ENCODE assay signal across 8 cellular contexts in genomic region chr12:116880213-116880816, GRCh38. TPM values are rescaled to one million over a fixed set of nuclear protein-coding genes. Genes with fewer than 3 reads are reported as not detected.
DNase-seq lines count a peak whose midpoint lies in the region; ATAC-seq, FAIRE-seq and TF ChIP-seq lines count a peak whose summit lies in the region.

No MANE protein-coding gene starts in this region.

- no peak for TF ChIP-seq RAD21 in K562 (CRISPR knock-in tag; conservative IDR thresholded peaks at IDR 0.05 in 1 of 2, IDR thresholded peaks at IDR 0.05 in 1 of 2)

- CTCF ChIA-PET in CD8-positive, alpha-beta T cell (lab: Charles Lee): interaction anchor here (0.6 kb wide), 1 partner anchor 23 kb away, joined by 3 read pairs; no protein-coding TSS in a partner anchor
- CTCF ChIA-PET in K562 (lab: Yijun Ruan, JAX; ENCODE audit: low intra/inter-chr PET ratio): no interaction called here

- no peaks in the 10 kb centered on the region for H3K9me3 ChIP-seq in CD8-positive, alpha-beta T cell (ENCODE audit: low read length)
- H3K9me3 ChIP-seq in K562 (replicated peaks; ENCODE audit: control insufficient read depth, insufficient read depth, low read depth, low read length): no peaks in the 10 kb centered on the region

- H3K4me1 ChIP-seq in CD8-positive, alpha-beta T cell (ENCODE audit: insufficient read depth, low read length): peaks cover 37% of the 10 kb centered on the region
- H3K4me1 ChIP-seq in K562 (replicated peaks in 1 of 2; ENCODE audit: control insufficient read depth in 2 of 2, insufficient read depth in 2 of 2, low read length in 2 of 2): peaks cover 0 to 29% of the 10 kb centered on the region in 2 experiments; a peak in 3 of 5 replicates

- no peak overlapping the region for H2AFZ ChIP-seq in K562 (ENCODE audit: low read depth, low read length)

- no peaks in the 10 kb centered on the region for H3K79me2 ChIP-seq in K562 (ENCODE audit: control insufficient read depth, insufficient read depth, low read length)

- 26% methylated on average over 21 of the region's 21 CpGs for WGBS in K562 (ENCODE audit: insufficient coverage, low coverage, missing lambda C conversion rate)

- no peak overlapping the region for H3K9ac ChIP-seq in K562 (ENCODE audit: insufficient read depth in 1 of 2, low read depth in 2 of 2, low read length in 2 of 2)

- peaks cover 6% of the 10 kb centered on the region; the same call in 1 of the 2 replicates for H4K20me1 ChIP-seq in K562 (replicated peaks; ENCODE audit: control insufficient read depth, insufficient read depth, low read length)

- in situ Hi-C loops in K562 (cut with MboI): no loop called here

- no peaks in the 10 kb centered on the region for H3K9me3 Mint-ChIP-seq in CD8-positive, alpha-beta T cell
- H3K9me3 Mint-ChIP-seq in naive B cell: no peaks in the 10 kb centered on the region

- no peaks in the 10 kb centered on the region for H3K36me3 ChIP-seq in CD8-positive, alpha-beta T cell (ENCODE audit: insufficient read depth, low read length)
- H3K36me3 ChIP-seq in K562 (ENCODE audit: control insufficient read depth, insufficient read depth, low read length): no peaks in the 10 kb centered on the region

- no peak for TF ChIP-seq EP300 in K562 (IDR thresholded peaks at IDR 0.05; ENCODE audit: low read length)

- POLR2A ChIA-PET in CD8-positive, alpha-beta T cell (lab: Charles Lee): no interaction called here
- POLR2A ChIA-PET in K562 (lab: Yijun Ruan, JAX): interaction anchor here (0.6 to 0.7 kb wide), 2 partner anchors 20 to 102 kb away, joined by 3 read pairs; no protein-coding TSS in a partner anchor

- H3K4me3 Mint-ChIP-seq in CD8-positive, alpha-beta T cell: peak overlapping the region; percentile 78
- H3K4me3 Mint-ChIP-seq in naive B cell: peak overlapping the region; percentile 83 to 95 (median 92)

- no TSS peak for BruUV-seq in K562 (replicated peaks; lab: Mats Ljungman, UMichigan)

- ATAC-seq in CD8-positive, alpha-beta T cell: no peak
- peak; percentile 24 for ATAC-seq in HG03354 (IDR thresholded peaks at IDR 0.05; ENCODE audit: poor library complexity, severe bottlenecking, unreplicated experiment)
- ATAC-seq in K562: no peak
- no peak for ATAC-seq in naive B cell (ENCODE audit: low read depth in 2 of 2)
- no peak for ATAC-seq in HG02884 (IDR thresholded peaks at IDR 0.05; ENCODE audit: unreplicated experiment)

- H3K4me1 Mint-ChIP-seq in CD8-positive, alpha-beta T cell (ENCODE audit: low read depth): peaks cover 33% of the 10 kb centered on the region
- peaks cover 39 to 50% (median 41%) of the 10 kb centered on the region in 3 donors for H3K4me1 Mint-ChIP-seq in naive B cell

- no peak for DNase-seq in CD8-positive, alpha-beta T cell
- no peak for DNase-seq in K562 (ENCODE audit: extremely low read depth in 1 of 4, low spot score in 3 of 4)
- DNase-seq in naive B cell: no peak
- DNase-seq in NCI-H2081 (lab: John Stamatoyannopoulos, UW): no peak
- no peak for DNase-seq in kidney glomerular epithelial cell (lab: John Stamatoyannopoulos, UW)
- DNase-seq in effector CD8-positive, alpha-beta T cell (lab: John Stamatoyannopoulos, UW): no peak

- no peak overlapping the region for H3K27ac Mint-ChIP-seq in CD8-positive, alpha-beta T cell
- peak overlapping the region; percentile 6 to 90 (median 83) for H3K27ac Mint-ChIP-seq in naive B cell

- peak overlapping the region; percentile 35 for H3K4me3 ChIP-seq in CD8-positive, alpha-beta T cell (ENCODE audit: low read depth, low read length)
- H3K4me3 ChIP-seq in K562: peak overlapping the region; percentile 26; the same call in 1 of the 2 replicates

- H3K36me3 Mint-ChIP-seq in CD8-positive, alpha-beta T cell: no peaks in the 10 kb centered on the region
- H3K36me3 Mint-ChIP-seq in naive B cell: peaks cover 0 to 16% of the 10 kb centered on the region in 2 donors

- TF ChIP-seq POLR2A in K562 (conservative IDR thresholded peaks at IDR 0.05): no peak

- intact Hi-C loops in CD8-positive, alpha-beta T cell (cut with DNase I, micrococcal nuclease): loop anchor here in 1 of 2 experiments (5.0 kb wide), 1 partner anchor 178 kb away; no protein-coding TSS in a partner anchor
- intact Hi-C loops in K562 (cut with micrococcal nuclease): no loop called here

- peaks cover 30% of the 10 kb centered on the region for H3K27me3 ChIP-seq in CD8-positive, alpha-beta T cell (ENCODE audit: insufficient read depth, low read length)
- H3K27me3 ChIP-seq in K562 (ENCODE audit: control insufficient read depth in 2 of 2, insufficient read depth in 2 of 2, low read length in 2 of 2): peaks cover 49 to 76% of the 10 kb centered on the region in 2 experiments

- no peak overlapping the region; the same call in 1 of the 2 replicates for H3K4me2 ChIP-seq in K562 (ENCODE audit: insufficient read depth, low read length)

- H3K9me1 ChIP-seq in K562 (ENCODE audit: control insufficient read depth, insufficient read depth, low read length): no peaks in the 10 kb centered on the region

- H3K27ac ChIP-seq in CD8-positive, alpha-beta T cell (ENCODE audit: low read depth, low read length): no peak overlapping the region
- H3K27ac ChIP-seq in K562 (ENCODE audit: extremely low read depth, low read depth, low read length): no peak overlapping the region

- no peak for TF ChIP-seq CTCF in CD8-positive, alpha-beta T cell (IDR thresholded peaks at IDR 0.05)
- no peak for TF ChIP-seq CTCF in K562 (IDR thresholded peaks at IDR 0.05 in 2 of 3, conservative IDR thresholded peaks at IDR 0.05 in 1 of 3; ENCODE audit: insufficient read depth in 2 of 3, low read depth in 1 of 3, low read length in 3 of 3)

- H3K27me3 Mint-ChIP-seq in CD8-positive, alpha-beta T cell (ENCODE audit: low read depth): peaks cover 69% of the 10 kb centered on the region
- H3K27me3 Mint-ChIP-seq in naive B cell: peaks cover 35 to 63% (median 43%) of the 10 kb centered on the region in 3 donors

- no peak for FAIRE-seq in K562 (lab: Jason Lieb, UNC)

TF ChIP-seq in K562, 482 proteins besides CTCF, POLR2A, EP300 and RAD21:
- TF ChIP-seq CBFA2T3 (IDR thresholded peaks at IDR 0.05): no peak
- peak; percentile 8 for TF ChIP-seq HNRNPLL (IDR thresholded peaks at IDR 0.05; ENCODE audit: low read depth, low read length, poor library complexity, severe bottlenecking)

RNA-seq across cellular contexts. Expression of gene HRK, which starts 0.9 kb away (rescaled TPM):
- under 1 TPM in 1 of 2 experiments, not detected in 1; 0.05 TPM for total RNA-seq in CD8-positive, alpha-beta T cell
- total RNA-seq in K562 (2011; cell fraction: chromatin; rRNA removed; ENCODE audit: low replicate concordance): not detected in 2 replicates
- total RNA-seq in K562 (2011; cell fraction: nucleolus; rRNA removed): not detected in 2 replicates
- total RNA-seq in K562 (2011; cell fraction: nucleoplasm; rRNA removed): not detected in 2 replicates
- 0.05 TPM in 1 of 2 replicates, not detected in the other for total RNA-seq in K562 (2014; rRNA removed)
- total RNA-seq in K562 (2014; rRNA removed; fragmentation: Illumina TruSeq; extraction: Trizol): 0.04 TPM in 1 of 2 replicates, not detected in the other
- not detected in 2 replicates for total RNA-seq in K562 (2015; rRNA removed; fragmentation: Illumina TruSeq; extraction: Trizol)
- not detected in 2 replicates for total RNA-seq in K562 (2021)
- polyA plus RNA-seq in K562 (2011; rRNA removed): 0.04 TPM in 1 of 2 replicates, not detected in the other
- 0.01 TPM in 2 replicates for polyA plus RNA-seq in K562 (2011; cell fraction: cytosol; rRNA removed)
- not detected in 2 replicates for polyA plus RNA-seq in K562 (2011; cell fraction: nucleus; rRNA removed)
- polyA plus RNA-seq in K562 (2012): 0.10 TPM in 1 of 2 replicates, not detected in the other
- not detected in 2 replicates for polyA plus RNA-seq in K562 (2014; fragmentation: Illumina TruSeq; extraction: Trizol)
- not detected for polyA plus RNA-seq in K562 (2014; fragmentation: Nextera tagmentation; extraction: Ambion mirVana)
- polyA plus RNA-seq in K562 (2014; rRNA removed): 0.01 TPM in 1 of 2 replicates, not detected in the other
- polyA minus RNA-seq in K562 (2011; rRNA and poly(A)+ RNA removed): 0.03 TPM in 1 of 2 replicates, not detected in the other
- polyA minus RNA-seq in K562 (2011; cell fraction: cytosol; rRNA and poly(A)+ RNA removed): not detected in 2 replicates
- not detected in 2 replicates for polyA minus RNA-seq in K562 (2011; cell fraction: nucleus; rRNA and poly(A)+ RNA removed)
- polyA plus RNA-seq in naive B cell (ENCODE audit: low read depth in 6 of 6): 1 to 10 TPM; 2.5 to 7.9 (median 5.9) TPM

RNA-seq across cellular contexts. Expression of gene FBXW8, which starts 30.4 kb away (rescaled TPM):
- total RNA-seq in CD8-positive, alpha-beta T cell: 1 to 10 TPM; 5.6 to 6.5 TPM
- total RNA-seq in K562 (2011; cell fraction: chromatin; rRNA removed; ENCODE audit: low replicate concordance): 22.7 and 26.4 TPM in 2 replicates
- total RNA-seq in K562 (2011; cell fraction: nucleolus; rRNA removed): 9.8 and 11.3 TPM in 2 replicates
- total RNA-seq in K562 (2011; cell fraction: nucleoplasm; rRNA removed): 17.7 and 31.7 TPM in 2 replicates
- total RNA-seq in K562 (2014; rRNA removed) (6.7 and 7.0 TPM in 2 replicates), K562 (2014; rRNA removed; fragmentation: Illumina TruSeq; extraction: Trizol) (2.7 and 3.9 TPM in 2 replicates), K562 (2015; rRNA removed; fragmentation: Illumina TruSeq; extraction: Trizol) (4.0 and 4.1 TPM in 2 replicates), K562 (2021) (8.1 and 8.3 TPM in 2 replicates)
- polyA plus RNA-seq in K562 (2011; rRNA removed) (6.7 and 9.7 TPM in 2 replicates), K562 (2014; fragmentation: Illumina TruSeq; extraction: Trizol) (4.8 and 6.2 TPM in 2 replicates), K562 (2014; fragmentation: Nextera tagmentation; extraction: Ambion mirVana) (under 1 TPM; 0.58 to 0.69 TPM), K562 (2014; rRNA removed) (3.6 and 4.4 TPM in 2 replicates), naive B cell (ENCODE audit: low read depth in 6 of 6) (10 to 100 TPM in 4 of 6 donors, 1 to 10 TPM in 2; 7.4 to 15.3 (median 10.9) TPM)
- 6.4 and 7.3 TPM in 2 replicates for polyA plus RNA-seq in K562 (2011; cell fraction: cytosol; rRNA removed)
- polyA plus RNA-seq in K562 (2011; cell fraction: nucleus; rRNA removed): 13.8 and 15.6 TPM in 2 replicates
- 4.6 and 9.9 TPM in 2 replicates for polyA plus RNA-seq in K562 (2012)
- 15.4 and 19.4 TPM in 2 replicates for polyA minus RNA-seq in K562 (2011; rRNA and poly(A)+ RNA removed)
- 5.4 and 9.7 TPM in 2 replicates for polyA minus RNA-seq in K562 (2011; cell fraction: cytosol; rRNA and poly(A)+ RNA removed)
- 9.0 and 12.6 TPM in 2 replicates for polyA minus RNA-seq in K562 (2011; cell fraction: nucleus; rRNA and poly(A)+ RNA removed)
